In the genomic region with DNA sequence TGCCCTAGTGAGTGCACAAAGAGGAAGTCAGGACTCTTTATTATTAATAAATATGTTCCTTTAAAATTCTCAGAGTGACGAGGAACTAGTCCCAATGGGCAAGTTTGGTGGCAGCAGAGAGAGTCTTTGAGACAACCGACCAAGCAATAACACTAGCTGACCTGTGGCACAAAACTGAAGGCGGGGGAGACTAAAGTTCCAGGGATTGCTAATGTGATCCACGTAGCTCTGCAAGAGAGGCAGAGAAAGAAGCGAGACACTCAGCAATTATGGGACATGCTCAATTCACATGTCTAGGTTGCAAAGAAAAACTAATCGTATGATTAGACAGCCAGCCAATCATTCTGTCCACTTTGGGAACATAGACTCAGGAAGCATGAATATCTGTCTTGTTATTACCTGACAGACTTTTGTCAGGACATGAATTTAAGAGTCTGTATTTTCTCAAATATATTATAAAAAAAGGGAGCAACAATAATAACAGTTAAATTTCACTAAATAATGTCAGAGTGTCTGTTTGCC, we compare ENCODE assay signal across 1 cellular context.
TF ChIP-seq lines count a peak whose summit lies in the region.

No MANE protein-coding gene starts in this region.

TF ChIP-seq in GM23338, 12 proteins besides CTCF, POLR2A, EP300 and RAD21 (continued from another document):
- TF ChIP-seq, protein P1, sequence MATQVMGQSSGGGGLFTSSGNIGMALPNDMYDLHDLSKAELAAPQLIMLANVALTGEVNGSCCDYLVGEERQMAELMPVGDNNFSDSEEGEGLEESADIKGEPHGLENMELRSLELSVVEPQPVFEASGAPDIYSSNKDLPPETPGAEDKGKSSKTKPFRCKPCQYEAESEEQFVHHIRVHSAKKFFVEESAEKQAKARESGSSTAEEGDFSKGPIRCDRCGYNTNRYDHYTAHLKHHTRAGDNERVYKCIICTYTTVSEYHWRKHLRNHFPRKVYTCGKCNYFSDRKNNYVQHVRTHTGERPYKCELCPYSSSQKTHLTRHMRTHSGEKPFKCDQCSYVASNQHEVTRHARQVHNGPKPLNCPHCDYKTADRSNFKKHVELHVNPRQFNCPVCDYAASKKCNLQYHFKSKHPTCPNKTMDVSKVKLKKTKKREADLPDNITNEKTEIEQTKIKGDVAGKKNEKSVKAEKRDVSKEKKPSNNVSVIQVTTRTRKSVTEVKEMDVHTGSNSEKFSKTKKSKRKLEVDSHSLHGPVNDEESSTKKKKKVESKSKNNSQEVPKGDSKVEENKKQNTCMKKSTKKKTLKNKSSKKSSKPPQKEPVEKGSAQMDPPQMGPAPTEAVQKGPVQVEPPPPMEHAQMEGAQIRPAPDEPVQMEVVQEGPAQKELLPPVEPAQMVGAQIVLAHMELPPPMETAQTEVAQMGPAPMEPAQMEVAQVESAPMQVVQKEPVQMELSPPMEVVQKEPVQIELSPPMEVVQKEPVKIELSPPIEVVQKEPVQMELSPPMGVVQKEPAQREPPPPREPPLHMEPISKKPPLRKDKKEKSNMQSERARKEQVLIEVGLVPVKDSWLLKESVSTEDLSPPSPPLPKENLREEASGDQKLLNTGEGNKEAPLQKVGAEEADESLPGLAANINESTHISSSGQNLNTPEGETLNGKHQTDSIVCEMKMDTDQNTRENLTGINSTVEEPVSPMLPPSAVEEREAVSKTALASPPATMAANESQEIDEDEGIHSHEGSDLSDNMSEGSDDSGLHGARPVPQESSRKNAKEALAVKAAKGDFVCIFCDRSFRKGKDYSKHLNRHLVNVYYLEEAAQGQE (IDR thresholded peaks at IDR 0.05; ENCODE audit: unreplicated experiment) = no peak
- TF ChIP-seq POLR2AphosphoS5 (IDR thresholded peaks at IDR 0.05; ENCODE audit: low read depth) (no peak), EZH2 (IDR thresholded peaks at IDR 0.05; ENCODE audit: low read depth, unreplicated experiment) (no peak), STAT1 (IDR thresholded peaks at IDR 0.05; ENCODE audit: unreplicated experiment) (no peak), ZNF114 (CRISPR knock-in tag; IDR thresholded peaks at IDR 0.05) (no peak), ETS1 (IDR thresholded peaks at IDR 0.05) (no peak), NANOG (IDR thresholded peaks at IDR 0.05; ENCODE audit: borderline replicate concordance) (no peak), EZH2phosphoT487 (IDR thresholded peaks at IDR 0.05; ENCODE audit: unreplicated experiment) (no peak), CREB1 (CRISPR knock-in tag; IDR thresholded peaks at IDR 0.05; ENCODE audit: low read depth) (no peak)
- TF ChIP-seq, protein P2, sequence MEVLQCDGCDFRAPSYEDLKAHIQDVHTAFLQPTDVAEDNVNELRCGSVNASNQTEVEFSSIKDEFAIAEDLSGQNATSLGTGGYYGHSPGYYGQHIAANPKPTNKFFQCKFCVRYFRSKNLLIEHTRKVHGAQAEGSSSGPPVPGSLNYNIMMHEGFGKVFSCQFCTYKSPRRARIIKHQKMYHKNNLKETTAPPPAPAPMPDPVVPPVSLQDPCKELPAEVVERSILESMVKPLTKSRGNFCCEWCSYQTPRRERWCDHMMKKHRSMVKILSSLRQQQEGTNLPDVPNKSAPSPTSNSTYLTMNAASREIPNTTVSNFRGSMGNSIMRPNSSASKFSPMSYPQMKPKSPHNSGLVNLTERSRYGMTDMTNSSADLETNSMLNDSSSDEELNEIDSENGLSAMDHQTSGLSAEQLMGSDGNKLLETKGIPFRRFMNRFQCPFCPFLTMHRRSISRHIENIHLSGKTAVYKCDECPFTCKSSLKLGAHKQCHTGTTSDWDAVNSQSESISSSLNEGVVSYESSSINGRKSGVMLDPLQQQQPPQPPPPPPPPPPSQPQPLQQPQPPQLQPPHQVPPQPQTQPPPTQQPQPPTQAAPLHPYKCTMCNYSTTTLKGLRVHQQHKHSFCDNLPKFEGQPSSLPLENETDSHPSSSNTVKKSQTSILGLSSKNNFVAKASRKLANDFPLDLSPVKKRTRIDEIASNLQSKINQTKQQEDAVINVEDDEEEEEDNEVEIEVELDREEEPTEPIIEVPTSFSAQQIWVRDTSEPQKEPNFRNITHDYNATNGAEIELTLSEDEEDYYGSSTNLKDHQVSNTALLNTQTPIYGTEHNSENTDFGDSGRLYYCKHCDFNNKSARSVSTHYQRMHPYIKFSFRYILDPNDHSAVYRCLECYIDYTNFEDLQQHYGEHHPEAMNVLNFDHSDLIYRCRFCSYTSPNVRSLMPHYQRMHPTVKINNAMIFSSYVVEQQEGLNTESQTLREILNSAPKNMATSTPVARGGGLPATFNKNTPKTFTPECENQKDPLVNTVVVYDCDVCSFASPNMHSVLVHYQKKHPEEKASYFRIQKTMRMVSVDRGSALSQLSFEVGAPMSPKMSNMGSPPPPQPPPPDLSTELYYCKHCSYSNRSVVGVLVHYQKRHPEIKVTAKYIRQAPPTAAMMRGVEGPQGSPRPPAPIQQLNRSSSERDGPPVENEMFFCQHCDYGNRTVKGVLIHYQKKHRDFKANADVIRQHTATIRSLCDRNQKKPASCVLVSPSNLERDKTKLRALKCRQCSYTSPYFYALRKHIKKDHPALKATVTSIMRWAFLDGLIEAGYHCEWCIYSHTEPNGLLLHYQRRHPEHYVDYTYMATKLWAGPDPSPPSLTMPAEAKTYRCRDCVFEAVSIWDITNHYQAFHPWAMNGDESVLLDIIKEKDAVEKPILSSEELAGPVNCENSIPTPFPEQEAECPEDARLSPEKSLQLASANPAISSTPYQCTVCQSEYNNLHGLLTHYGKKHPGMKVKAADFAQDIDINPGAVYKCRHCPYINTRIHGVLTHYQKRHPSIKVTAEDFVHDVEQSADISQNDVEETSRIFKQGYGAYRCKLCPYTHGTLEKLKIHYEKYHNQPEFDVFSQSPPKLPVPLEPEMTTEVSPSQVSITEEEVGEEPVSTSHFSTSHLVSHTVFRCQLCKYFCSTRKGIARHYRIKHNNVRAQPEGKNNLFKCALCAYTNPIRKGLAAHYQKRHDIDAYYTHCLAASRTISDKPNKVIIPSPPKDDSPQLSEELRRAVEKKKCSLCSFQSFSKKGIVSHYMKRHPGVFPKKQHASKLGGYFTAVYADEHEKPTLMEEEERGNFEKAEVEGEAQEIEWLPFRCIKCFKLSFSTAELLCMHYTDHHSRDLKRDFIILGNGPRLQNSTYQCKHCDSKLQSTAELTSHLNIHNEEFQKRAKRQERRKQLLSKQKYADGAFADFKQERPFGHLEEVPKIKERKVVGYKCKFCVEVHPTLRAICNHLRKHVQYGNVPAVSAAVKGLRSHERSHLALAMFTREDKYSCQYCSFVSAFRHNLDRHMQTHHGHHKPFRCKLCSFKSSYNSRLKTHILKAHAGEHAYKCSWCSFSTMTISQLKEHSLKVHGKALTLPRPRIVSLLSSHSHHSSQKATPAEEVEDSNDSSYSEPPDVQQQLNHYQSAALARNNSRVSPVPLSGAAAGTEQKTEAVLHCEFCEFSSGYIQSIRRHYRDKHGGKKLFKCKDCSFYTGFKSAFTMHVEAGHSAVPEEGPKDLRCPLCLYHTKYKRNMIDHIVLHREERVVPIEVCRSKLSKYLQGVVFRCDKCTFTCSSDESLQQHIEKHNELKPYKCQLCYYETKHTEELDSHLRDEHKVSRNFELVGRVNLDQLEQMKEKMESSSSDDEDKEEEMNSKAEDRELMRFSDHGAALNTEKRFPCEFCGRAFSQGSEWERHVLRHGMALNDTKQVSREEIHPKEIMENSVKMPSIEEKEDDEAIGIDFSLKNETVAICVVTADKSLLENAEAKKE (CRISPR knock-in tag; IDR thresholded peaks at IDR 0.05) = no peak
TF ChIP-seq in GM23338: peak in this region for 0.
